ENCODE assay signal across 11 cellular contexts in the genomic region with DNA sequence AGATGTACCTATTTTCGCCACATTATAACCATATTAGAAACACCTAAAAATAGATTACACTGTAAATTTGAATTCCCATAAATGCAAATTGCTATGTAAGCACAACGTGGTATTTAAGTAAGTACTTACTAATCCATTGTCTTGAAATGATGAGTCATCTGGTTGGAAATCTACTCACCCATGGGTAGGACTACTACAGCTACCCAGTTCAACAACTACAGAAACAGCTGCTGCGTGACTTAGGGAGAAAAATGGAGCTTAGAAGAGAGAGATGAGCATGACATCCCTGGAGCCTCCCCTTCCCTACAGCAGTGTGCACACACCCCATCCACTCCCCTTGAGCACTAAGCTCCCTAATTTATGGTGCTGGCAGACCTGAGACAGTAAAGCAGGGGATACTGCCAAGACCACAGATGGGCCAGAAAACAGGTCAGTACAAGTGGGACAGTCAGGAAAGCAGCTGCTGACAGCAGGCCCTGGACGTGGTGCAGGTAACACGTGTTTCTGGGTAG. TPM values are rescaled to one million over a fixed set of nuclear protein-coding genes. Genes with fewer than 3 reads are reported as not detected.
DNase-seq lines count a peak whose midpoint lies in the region; ATAC-seq and TF ChIP-seq lines count a peak whose summit lies in the region.
"Had no signal": no experiment of that assay in that cellular context is flagged by ENCODE, and none has a peak within 500 bp of the region (broad histone marks: within the 10 kb centered on the region; RNA-seq: fewer than 3 reads in every experiment).

No MANE protein-coding gene starts in this region.

- H3K36me3 ChIP-seq in neutrophil (peaks cover 26% of the 10 kb centered on the region), ovary (no peaks in the 10 kb centered on the region)
- H3K36me3 ChIP-seq: colonic mucosa had no signal

- CTCF ChIA-PET in activated CD8-positive, alpha-beta memory T cell treated with anti-CD3 and anti-CD28 coated beads, Interleukin-2, amount 10 ng/mL, durations not matched to agents 7 days and 5 days (lab: Charles Lee) = interaction anchor here (0.6 kb wide), 1 partner anchor 803 kb away, joined by 3 read pairs; no protein-coding TSS in a partner anchor

- H3K9me3 ChIP-seq in neutrophil = no peaks in the 10 kb centered on the region
- no peaks in the 10 kb centered on the region for H3K9me3 ChIP-seq in ovary
- H3K9me3 ChIP-seq: colonic mucosa had no signal

- H3K27me3 ChIP-seq in neutrophil (no peaks in the 10 kb centered on the region), ovary (no peaks in the 10 kb centered on the region)
- H3K27me3 ChIP-seq: colonic mucosa had no signal

- intact Hi-C loops in ovary (cut with DNase I) = no loop called here

- no peak for TF ChIP-seq EP300 in ovary (IDR thresholded peaks at IDR 0.05)

- peaks cover 4% of the 10 kb centered on the region for H3K27me3 Mint-ChIP-seq in activated CD8-positive, alpha-beta memory T cell treated with anti-CD3 and anti-CD28 coated beads, Interleukin-2, amount 10 ng/mL, durations not matched to agents 7 days and 5 days
- H3K27me3 Mint-ChIP-seq: naive thymus-derived CD4-positive, alpha-beta T cell had no signal

- H3K4me3 Mint-ChIP-seq in activated CD8-positive, alpha-beta memory T cell treated with anti-CD3 and anti-CD28 coated beads, Interleukin-2, amount 10 ng/mL, durations not matched to agents 7 days and 5 days = no peak overlapping the region
- H3K4me3 Mint-ChIP-seq: naive thymus-derived CD4-positive, alpha-beta T cell had no signal

- no peak for TF ChIP-seq POLR2A in ovary (IDR thresholded peaks at IDR 0.05)

- no peaks in the 10 kb centered on the region for H3K36me3 Mint-ChIP-seq in activated CD8-positive, alpha-beta memory T cell treated with anti-CD3 and anti-CD28 coated beads, Interleukin-2, amount 10 ng/mL, durations not matched to agents 7 days and 5 days

- H3K27ac Mint-ChIP-seq in activated CD8-positive, alpha-beta memory T cell treated with anti-CD3 and anti-CD28 coated beads, Interleukin-2, amount 10 ng/mL, durations not matched to agents 7 days and 5 days = no peak overlapping the region
- H3K27ac Mint-ChIP-seq: naive thymus-derived CD4-positive, alpha-beta T cell had no signal

- H3K9me3 Mint-ChIP-seq in activated CD8-positive, alpha-beta memory T cell treated with anti-CD3 and anti-CD28 coated beads, Interleukin-2, amount 10 ng/mL, durations not matched to agents 7 days and 5 days (ENCODE audit: low read depth) = no peaks in the 10 kb centered on the region
- H3K9me3 Mint-ChIP-seq: naive thymus-derived CD4-positive, alpha-beta T cell had no signal

- TF ChIP-seq CTCF in neutrophil (IDR thresholded peaks at IDR 0.05) (no peak), foreskin fibroblast (IDR thresholded peaks at IDR 0.05; ENCODE audit: low read depth, low read length) (no peak), ovary (IDR thresholded peaks at IDR 0.05) (no peak)

- ATAC-seq in GM18907 (IDR thresholded peaks at IDR 0.05; ENCODE audit: unreplicated experiment) = peak; percentile 35
- peak; percentile 46 for ATAC-seq in HG03039 (IDR thresholded peaks at IDR 0.05; ENCODE audit: unreplicated experiment)
- ATAC-seq in activated CD8-positive, alpha-beta memory T cell treated with anti-CD3 and anti-CD28 coated beads, Interleukin-2, amount 10 ng/mL, durations not matched to agents 7 days and 5 days = no peak
- ATAC-seq: naive thymus-derived CD4-positive, alpha-beta T cell had no signal

- DNase-seq in RPMI8226 (peak; percentile 8), foreskin fibroblast (no peak), ovary (no peak)
- no peak for DNase-seq in activated CD8-positive, alpha-beta memory T cell treated with anti-CD3 and anti-CD28 coated beads, Interleukin-2, amount 10 ng/mL, durations not matched to agents 7 days and 5 days
- DNase-seq: colonic mucosa; naive thymus-derived CD4-positive, alpha-beta T cell; stimulated activated naive CD4-positive, alpha-beta T cell treated with Interleukin-2 at 50 U/mL for 16 hours; T-helper 2 cell had no signal

- H3K4me1 ChIP-seq in neutrophil (ENCODE audit: control insufficient read depth in 1 of 2, insufficient read depth in 1 of 2, low read depth in 1 of 2, low read length in 1 of 2) (peaks cover 21 to 33% of the 10 kb centered on the region in 2 experiments), ovary (ENCODE audit: insufficient read depth) (no peaks in the 10 kb centered on the region)
- H3K4me1 ChIP-seq: colonic mucosa had no signal

- H3K27ac ChIP-seq in neutrophil (peak overlapping the region; percentile 19), ovary (no peak overlapping the region)
- H3K27ac ChIP-seq: colonic mucosa had no signal

- peaks cover 4% of the 10 kb centered on the region for H3K4me1 Mint-ChIP-seq in activated CD8-positive, alpha-beta memory T cell treated with anti-CD3 and anti-CD28 coated beads, Interleukin-2, amount 10 ng/mL, durations not matched to agents 7 days and 5 days
- H3K4me1 Mint-ChIP-seq: naive thymus-derived CD4-positive, alpha-beta T cell had no signal

- H3K4me3 ChIP-seq in neutrophil (ENCODE audit: low read depth in 1 of 2, low read length in 1 of 2) = no peak overlapping the region
- no peak overlapping the region for H3K4me3 ChIP-seq in foreskin fibroblast (ENCODE audit: low read depth in 1 of 2, low read length in 2 of 2)
- no peak overlapping the region for H3K4me3 ChIP-seq in ovary
- H3K4me3 ChIP-seq: colonic mucosa had no signal

- 54 to 57% (median 56%) methylated on average over 5 of the region's 5 CpGs for WGBS in ovary, 3 donors

RNA-seq across cellular contexts. Expression of a gene that starts 26.9 kb away (rescaled TPM):
- total RNA-seq in ovary = 10 to 100 TPM in 1 of 7 donors, 1 to 10 TPM in 6; 3.1 to 12.9 (median 7.9) TPM
- 1 to 10 TPM in 1 of 2 donors, under 1 TPM in 1; 0.71 to 9.0 TPM for polyA plus RNA-seq in ovary
- 1 to 10 TPM; 1.3 to 5.7 TPM for total RNA-seq in activated CD8-positive, alpha-beta memory T cell treated with anti-CD3 and anti-CD28 coated beads, Interleukin-2, amount 10 ng/mL, durations not matched to agents 7 days and 5 days

RNA-seq across cellular contexts. Expression of a gene that starts 32.7 kb away (rescaled TPM):
- 10 to 100 TPM; 25.3 to 48.6 (median 35.8) TPM for total RNA-seq in ovary
- polyA plus RNA-seq in ovary = 10 to 100 TPM; 21.6 to 40.6 TPM
- total RNA-seq in activated CD8-positive, alpha-beta memory T cell treated with anti-CD3 and anti-CD28 coated beads, Interleukin-2, amount 10 ng/mL, durations not matched to agents 7 days and 5 days = 10 to 100 TPM; 26.1 to 31.2 TPM

RNA-seq across cellular contexts. Expression of a gene that starts 47.7 kb away (rescaled TPM):
- total RNA-seq in ovary = 10 to 100 TPM; 24.0 to 50.1 (median 28.5) TPM
- 10 to 100 TPM; 14.7 to 19.8 TPM for polyA plus RNA-seq in ovary
- 1 to 10 TPM; 1.7 to 4.5 TPM for total RNA-seq in activated CD8-positive, alpha-beta memory T cell treated with anti-CD3 and anti-CD28 coated beads, Interleukin-2, amount 10 ng/mL, durations not matched to agents 7 days and 5 days

Comparison
In these comparisons a context has a peak if more than half of its experiments do, and no peak if none do; other contexts are left out.
1. RNA of a gene that starts 47.7 kb away (total RNA-seq): 24.0 to 50.1 TPM in ovary; 1.7 to 4.5 TPM in activated CD8-positive, alpha-beta memory T cell treated with anti-CD3 and anti-CD28 coated beads, Interleukin-2, amount 10 ng/mL, durations not matched to agents 7 days and 5 days; every median in the first group is over 4 times any median in the second.